In the genomic region with DNA sequence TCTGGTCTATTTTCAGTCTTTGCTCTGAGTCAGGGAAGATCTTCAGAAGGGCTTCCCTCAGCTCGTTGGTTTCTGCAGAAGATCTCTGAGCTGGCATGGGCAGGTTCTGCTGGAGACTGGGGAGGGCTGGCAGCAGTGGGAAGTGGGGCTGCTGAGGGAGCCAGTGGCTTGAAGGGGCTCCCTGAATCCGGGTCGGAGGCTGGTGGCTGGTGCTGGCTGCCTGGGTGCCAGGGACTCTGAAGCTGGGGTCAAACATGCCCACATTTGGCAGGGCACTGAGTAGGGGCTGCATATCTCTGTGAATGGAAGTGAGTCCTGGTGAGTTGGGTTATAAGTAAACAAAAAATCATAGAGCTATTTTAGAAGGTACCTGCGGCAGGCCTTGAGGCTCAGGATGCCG, we compare ENCODE assay signal across 17 cellular contexts.
"Had no signal": no experiment of that assay in that cellular context is flagged by ENCODE, and none has a peak within 500 bp of the region (broad histone marks: within the 10 kb centered on the region; RNA-seq: fewer than 3 reads in every experiment).

No MANE protein-coding gene starts in this region.

- DNase-seq: activated CD4-positive, alpha-beta T cell treated with anti-CD3 and anti-CD28 coated beads for 48 hours; activated naive CD4-positive, alpha-beta T cell; activated T-cell treated with anti-CD3 and anti-CD28 coated beads, Interleukin-2, amount 50 U/mL, for 72 hours; erythroblast; immature natural killer cell; left ventricle myocardium inferior; retina; stimulated activated CD4-positive, alpha-beta T cell treated with anti-CD3 and anti-CD28 coated beads, Interleukin-4, amount 100 ng/mL, for 4 hours; T-cell; trophoblast cell had no signal

- H3K9me3 ChIP-seq: left ventricle myocardium inferior had no signal

- H2AFZ ChIP-seq: parathyroid adenoma had no signal

- H3K4me3 Mint-ChIP-seq: activated T-cell treated with anti-CD3 and anti-CD28 coated beads, Interleukin-2, amount 50 U/mL, for 72 hours; brain; central memory CD8-positive, alpha-beta T cell; immature natural killer cell; memory B cell; neural crest cell; T-cell had no signal

- H3K27ac Mint-ChIP-seq: memory B cell, T-cell had no signal

- H3K4me3 ChIP-seq: left ventricle myocardium inferior, skin epidermis had no signal

- H3K9me3 Mint-ChIP-seq: activated T-cell treated with anti-CD3 and anti-CD28 coated beads, Interleukin-2, amount 50 U/mL, for 72 hours; brain; central memory CD8-positive, alpha-beta T cell; immature natural killer cell; memory B cell; neural crest cell; T-cell had no signal

- H3K4me1 Mint-ChIP-seq: neural crest cell had no signal

- H3K27ac ChIP-seq: left ventricle myocardium inferior, parathyroid adenoma, VCaP had no signal

- H3K27me3 Mint-ChIP-seq: brain; central memory CD8-positive, alpha-beta T cell; memory B cell; T-cell had no signal

- H3K9ac ChIP-seq: parathyroid adenoma had no signal

- H3K4me1 ChIP-seq: parathyroid adenoma had no signal

- ATAC-seq: activated T-cell treated with anti-CD3 and anti-CD28 coated beads, Interleukin-2, amount 50 U/mL, for 72 hours; T-cell had no signal
